17 cellular contexts compared by ENCODE assay signal in genomic region chr2:187549951-187550555, GRCh38. TPM values are rescaled to one million over a fixed set of nuclear protein-coding genes. Genes with fewer than 3 reads are reported as not detected.
A peak's percentile ranks its signal among the peaks of the same experiment; 100 is the strongest.
DNase-seq lines count a peak whose midpoint lies in the region; ATAC-seq and TF ChIP-seq lines count a peak whose summit lies in the region.
"Had no signal": no experiment of that assay in that cellular context is flagged by ENCODE, and none has a peak within 500 bp of the region (broad histone marks: within the 10 kb centered on the region; RNA-seq: fewer than 3 reads in every experiment).

No MANE protein-coding gene starts in this region.

- H3K9me3 ChIP-seq in mesodermal cell (ENCODE audit: control insufficient read depth, low read length): no peaks in the 10 kb centered on the region
- H3K9me3 ChIP-seq in thoracic aorta: no peaks in the 10 kb centered on the region
- H3K9me3 ChIP-seq: colonic mucosa had no signal

- H3K27ac ChIP-seq in mesodermal cell (ENCODE audit: low read depth, low read length, severe bottlenecking) (no peak overlapping the region), thoracic aorta (peak overlapping the region in 1 of 2 donors; percentile 16)
- H3K27ac ChIP-seq: colonic mucosa, foreskin keratinocyte had no signal

- H3K27me3 ChIP-seq in thoracic aorta (replicated peaks; ENCODE audit: insufficient read depth): no peaks in the 10 kb centered on the region
- H3K27me3 ChIP-seq: colonic mucosa, foreskin keratinocyte had no signal

- ATAC-seq in thoracic aorta (ENCODE audit: insufficient number of reproducible peaks, low FRiP score, low read depth) (no peak), GM21381 (IDR thresholded peaks at IDR 0.05; ENCODE audit: unreplicated experiment) (no peak), HG02840 (IDR thresholded peaks at IDR 0.05; ENCODE audit: low FRiP score, unreplicated experiment) (no peak)
- ATAC-seq: foreskin keratinocyte had no signal

- peaks cover 22% of the 10 kb centered on the region for H3K4me1 ChIP-seq in mesodermal cell (ENCODE audit: control insufficient read depth, insufficient read depth, low read length, poor library complexity, severe bottlenecking)
- peaks cover under 1 to 9% of the 10 kb centered on the region in 2 donors for H3K4me1 ChIP-seq in thoracic aorta (ENCODE audit: control insufficient read depth in 1 of 2, low read depth in 2 of 2)
- H3K4me1 ChIP-seq: colonic mucosa had no signal

- TF ChIP-seq CTCF in LNCaP clone FGC (IDR thresholded peaks at IDR 0.05; ENCODE audit: control insufficient read depth, extremely low read depth, insufficient read depth) (no peak), choroid plexus epithelial cell (conservative IDR thresholded peaks at IDR 0.05; ENCODE audit: low read depth, low read length) (no peak), thoracic aorta (IDR thresholded peaks at IDR 0.05) (no peak)

- H3K36me3 ChIP-seq in mesodermal cell (ENCODE audit: control insufficient read depth, insufficient read depth, low read length) (peaks cover 24% of the 10 kb centered on the region), thoracic aorta (no peaks in the 10 kb centered on the region)
- H3K36me3 ChIP-seq: colonic mucosa had no signal

- 93% methylated on average over 3 of the region's 3 CpGs for WGBS in mesodermal cell (ENCODE audit: insufficient coverage in 2 of 2), 2 experiments

- no peak for DNase-seq in LNCaP clone FGC (ENCODE audit: low read depth)
- DNase-seq in choroid plexus epithelial cell (ENCODE audit: low read depth): no peak
- no peak for DNase-seq in thoracic aorta (ENCODE audit: low spot score)
- no peak for DNase-seq in midbrain (lab: John Stamatoyannopoulos, UW)
- no peak for DNase-seq in amygdala (lab: John Stamatoyannopoulos, UW)
- DNase-seq: activated naive CD8-positive, alpha-beta T cell treated with anti-CD3 and anti-CD28 coated beads for 36 hours; CD4-positive, CD25-positive, alpha-beta regulatory T cell; colonic mucosa; foreskin keratinocyte; islet precursor cell; KBM-7; NCI-H1694 treated with DMSO at 0.1 percent for 48 hours; NCI-H748 treated with DMSO at 0.1 percent for 48 hours; SHP77 had no signal

- H3K4me3 ChIP-seq in LNCaP clone FGC (ENCODE audit: low read depth, low read length) (peak overlapping the region; percentile 41), choroid plexus epithelial cell (ENCODE audit: low read depth, low read length) (peak overlapping the region; percentile 34), mesodermal cell (ENCODE audit: extremely low read depth, insufficient read depth, low read length, poor library complexity, severe bottlenecking) (peak overlapping the region; percentile 38), thoracic aorta (peak overlapping the region; percentile 5)
- H3K4me3 ChIP-seq: colonic mucosa had no signal

RNA-seq across cellular contexts. Expression of gene TFPI, which starts 4.2 kb away (rescaled TPM):
- 457 TPM for polyA plus RNA-seq in mesodermal cell (2013, experiment 1 of 2)
- 455 TPM for polyA plus RNA-seq in mesodermal cell (2013, experiment 2 of 2)
- 10 to 100 TPM; 63.5 to 86.8 TPM for total RNA-seq in thoracic aorta
- total RNA-seq: activated naive CD8-positive, alpha-beta T cell treated with anti-CD3 and anti-CD28 coated beads for 36 hours had no signal
- polyA plus RNA-seq: CD4-positive, CD25-positive, alpha-beta regulatory T cell had no signal
